Comparison of ENCODE assay signal across 26 cellular contexts in the genomic region with DNA sequence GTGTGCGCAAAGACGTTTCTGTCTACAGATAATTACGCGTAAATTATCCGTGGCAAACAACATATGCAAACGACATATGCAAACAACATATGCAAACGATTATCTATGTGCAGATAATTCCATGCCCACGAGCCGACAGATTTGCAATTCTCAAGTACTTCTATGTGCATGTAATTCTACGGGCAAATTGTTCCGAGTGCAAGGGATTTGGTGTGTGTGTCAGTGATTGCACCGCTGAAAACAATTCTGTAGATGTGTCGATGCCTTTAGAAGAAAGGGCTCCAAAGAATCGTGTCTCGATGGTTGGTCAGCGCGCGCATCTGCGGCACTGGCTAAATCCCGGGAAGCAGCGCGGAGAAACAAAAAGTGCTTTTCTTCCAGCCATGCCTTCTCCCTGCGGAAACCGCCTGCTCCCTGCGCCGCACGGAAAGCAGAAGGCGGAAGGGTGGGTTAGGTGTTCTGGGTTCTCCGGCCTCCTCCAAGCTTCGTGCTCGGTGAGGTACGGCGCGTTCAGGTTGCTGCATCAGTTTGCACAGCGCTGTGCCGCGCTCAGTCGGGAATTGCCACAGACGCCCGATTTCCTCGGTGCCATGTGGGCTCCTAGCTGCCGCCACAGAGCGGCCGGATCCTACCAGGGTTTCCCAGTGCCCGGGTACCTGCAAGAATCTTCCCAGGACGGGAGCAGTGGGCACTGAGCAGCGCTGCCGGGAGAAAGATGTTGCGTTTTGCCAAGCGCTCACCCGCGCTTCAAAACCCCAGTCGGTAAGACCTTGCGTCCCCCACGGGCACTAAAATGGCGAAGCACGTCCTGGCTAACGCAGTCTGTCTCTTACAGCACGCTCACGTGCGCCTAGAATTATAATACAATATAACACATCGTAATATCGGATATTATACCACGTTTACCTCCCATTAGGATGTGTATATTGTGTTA. TPM values are rescaled to one million over a fixed set of nuclear protein-coding genes. Genes with fewer than 3 reads are reported as not detected.
DNase-seq lines count a peak whose midpoint lies in the region; ATAC-seq and TF ChIP-seq lines count a peak whose summit lies in the region.
"Had no signal": no experiment of that assay in that cellular context is flagged by ENCODE, and none has a peak within 500 bp of the region (broad histone marks: within the 10 kb centered on the region; RNA-seq: fewer than 3 reads in every experiment).

No MANE protein-coding gene starts in this region.

- no peak overlapping the region for H2AFZ ChIP-seq in GM23338

- H2BK120ac ChIP-seq in mesendoderm (ENCODE audit: low read depth, low read length): no peak overlapping the region

- no peaks in the 10 kb centered on the region for H3K9me3 Mint-ChIP-seq in activated CD4-positive, alpha-beta T cell treated with anti-CD3 and anti-CD28 coated beads, Interleukin-2, amount 10 ng/mL, durations not matched to agents 24 days and 14 days
- peaks cover 13% of the 10 kb centered on the region; the same call in 2 of the 3 replicates for H3K9me3 Mint-ChIP-seq in GM23338

- H3K27me3 Mint-ChIP-seq in activated CD4-positive, alpha-beta T cell treated with anti-CD3 and anti-CD28 coated beads, Interleukin-2, amount 10 ng/mL, durations not matched to agents 24 days and 14 days: peaks cover 75% of the 10 kb centered on the region
- H3K27me3 Mint-ChIP-seq in GM23338 (ENCODE audit: insufficient read depth, low read depth, poor library complexity): peaks cover 98% of the 10 kb centered on the region

- peaks cover 36% of the 10 kb centered on the region for H3F3A ChIP-seq in GM23338 (replicated peaks; ENCODE audit: low read depth)

- H3K4me3 ChIP-seq in GM23338 (peak overlapping the region; percentile 34), coronary artery (peak overlapping the region; percentile 22), mesendoderm (ENCODE audit: low read length) (no peak overlapping the region)
- H3K4me3 ChIP-seq: A549, body of pancreas, colonic mucosa, GM12878, HAP-1, MG63, prostate gland, upper lobe of right lung had no signal

- no CpG with 5 or more reads among the region's 64 CpGs for WGBS in mesendoderm (ENCODE audit: extremely low coverage, insufficient coverage, low lambda C conversion rate)

- H3K23ac ChIP-seq in mesendoderm (ENCODE audit: low read length): no peak overlapping the region

- H3K27me3 ChIP-seq in GM23338 (ENCODE audit: insufficient read depth) (peaks cover 100% of the 10 kb centered on the region), mesendoderm (ENCODE audit: insufficient read depth, low read length, poor library complexity) (peaks cover 82% of the 10 kb centered on the region)

- H3K36me3 Mint-ChIP-seq in activated CD4-positive, alpha-beta T cell treated with anti-CD3 and anti-CD28 coated beads, Interleukin-2, amount 10 ng/mL, durations not matched to agents 24 days and 14 days (ENCODE audit: low read depth): no peaks in the 10 kb centered on the region
- H3K36me3 Mint-ChIP-seq in GM23338 (ENCODE audit: low read depth): peaks cover 5% of the 10 kb centered on the region
- H3K36me3 Mint-ChIP-seq: activated naive CD4-positive, alpha-beta T cell treated with anti-CD3 and anti-CD28 coated beads, Interleukin-2, amount 50 U/mL, for 24 hours; IgD-negative memory B cell had no signal

- H3K9ac ChIP-seq in mesendoderm (ENCODE audit: low read length): no peak overlapping the region

- no peak overlapping the region for H3K4me3 Mint-ChIP-seq in activated CD4-positive, alpha-beta T cell treated with anti-CD3 and anti-CD28 coated beads, Interleukin-2, amount 10 ng/mL, durations not matched to agents 24 days and 14 days
- H3K4me3 Mint-ChIP-seq in GM23338: peak overlapping the region; percentile 31; the same call in 2 of the 3 replicates
- H3K4me3 Mint-ChIP-seq: activated naive CD4-positive, alpha-beta T cell treated with anti-CD3 and anti-CD28 coated beads, Interleukin-2, amount 50 U/mL, for 24 hours; activated T-cell treated with anti-CD3 and anti-CD28 coated beads, Interleukin-2, amount 50 U/mL, for 4 hours; nephron had no signal

- H3K9me2 ChIP-seq in GM23338 (ENCODE audit: insufficient read depth): no peaks in the 10 kb centered on the region

- H2BK15ac ChIP-seq in mesendoderm (replicated peaks; ENCODE audit: low read depth): no peak overlapping the region

- peak; percentile 46 for ATAC-seq in GM23338
- no peak for ATAC-seq in HG02973 (IDR thresholded peaks at IDR 0.05; ENCODE audit: unreplicated experiment)
- no peak for ATAC-seq in HG03378 (IDR thresholded peaks at IDR 0.05; ENCODE audit: unreplicated experiment)
- ATAC-seq: A549; activated T-cell treated with anti-CD3 and anti-CD28 coated beads, Interleukin-2, amount 50 U/mL, for 4 hours; body of pancreas; GM12878; upper lobe of right lung had no signal

- H3K79me1 ChIP-seq in mesendoderm (ENCODE audit: low read length): no peaks in the 10 kb centered on the region

- H2AK5ac ChIP-seq in mesendoderm (ENCODE audit: low read length): no peak overlapping the region

- H3K79me2 ChIP-seq in GM23338 (replicated peaks; ENCODE audit: insufficient read depth) (no peaks in the 10 kb centered on the region), mesendoderm (ENCODE audit: control insufficient read depth, insufficient read depth, low read length) (no peaks in the 10 kb centered on the region)

- no peak overlapping the region for H2BK5ac ChIP-seq in mesendoderm (ENCODE audit: low read length)

- H4K8ac ChIP-seq in mesendoderm (ENCODE audit: low read depth, low read length): no peak overlapping the region

- H3K4me1 Mint-ChIP-seq in activated CD4-positive, alpha-beta T cell treated with anti-CD3 and anti-CD28 coated beads, Interleukin-2, amount 10 ng/mL, durations not matched to agents 24 days and 14 days: peaks cover 1% of the 10 kb centered on the region
- H3K4me1 Mint-ChIP-seq in GM23338: peaks cover 42% of the 10 kb centered on the region
- H3K4me1 Mint-ChIP-seq: activated naive CD4-positive, alpha-beta T cell treated with anti-CD3 and anti-CD28 coated beads, Interleukin-2, amount 50 U/mL, for 24 hours; nephron had no signal

- H3K36me3 ChIP-seq in GM23338 (ENCODE audit: insufficient read depth): no peaks in the 10 kb centered on the region; the same call in 1 of the 2 replicates
- H3K36me3 ChIP-seq in mesendoderm (ENCODE audit: control insufficient read depth, insufficient read depth, low read length): no peaks in the 10 kb centered on the region
- H3K36me3 ChIP-seq: colonic mucosa, HAP-1, MG63, prostate gland, upper lobe of right lung had no signal

- no peak overlapping the region for H3K56ac ChIP-seq in mesendoderm (ENCODE audit: low read length)

- no peak overlapping the region for H3K18ac ChIP-seq in mesendoderm (ENCODE audit: low read length)

- H3K27ac ChIP-seq in GM23338 (ENCODE audit: low read depth): no peak overlapping the region
- H3K27ac ChIP-seq in coronary artery: no peak overlapping the region
- no peak overlapping the region for H3K27ac ChIP-seq in mesendoderm (ENCODE audit: low read depth, low read length)
- H3K27ac ChIP-seq: A549, body of pancreas, C4-2B, colonic mucosa, HL-60, prostate gland, upper lobe of right lung had no signal

- peaks cover 54% of the 10 kb centered on the region for H4K20me1 ChIP-seq in GM23338 (replicated peaks; ENCODE audit: insufficient read depth)

- TF ChIP-seq CTCF in GM23338 (conservative IDR thresholded peaks at IDR 0.05; ENCODE audit: low read depth in 2 of 2): no peak
- no peak for TF ChIP-seq CTCF in coronary artery (IDR thresholded peaks at IDR 0.05)

- peak overlapping the region; percentile 67 for H3K4me2 ChIP-seq in GM23338
- H3K4me2 ChIP-seq in mesendoderm (ENCODE audit: low read length): no peak overlapping the region
- H3K4me2 ChIP-seq: A549 had no signal

- DNase-seq in activated CD4-positive, alpha-beta T cell treated with anti-CD3 and anti-CD28 coated beads, Interleukin-2, amount 10 ng/mL, durations not matched to agents 24 days and 14 days: no peak
- DNase-seq in activated CD4-positive, alpha-beta T cell treated with anti-CD3 and anti-CD28 coated beads, Interleukin-2, amount 50 U/mL, for 1 hour: no peak
- DNase-seq in GM23338 (ENCODE audit: low spot score) (peak; percentile 72), coronary artery (ENCODE audit: low spot score) (no peak), mesendoderm (peak; percentile 48)
- DNase-seq in activated CD8-positive, alpha-beta memory T cell treated with anti-CD3 and anti-CD28 coated beads, Interleukin-2, amount 50 U/mL, for 4 hours: no peak
- DNase-seq: activated T-cell treated with anti-CD3 and anti-CD28 coated beads, Interleukin-2, amount 50 U/mL, for 4 hours; body of pancreas; colonic mucosa; left cardiac atrium; MG63; NCI-H226; small intestine; stimulated activated CD4-positive, alpha-beta T cell treated with anti-CD3 and anti-CD28 coated beads, Interleukin-4, amount 100 ng/mL, for 4 hours; upper lobe of right lung had no signal

- H3K4me1 ChIP-seq in GM23338 (ENCODE audit: insufficient read depth): peaks cover 43% of the 10 kb centered on the region
- no peaks in the 10 kb centered on the region for H3K4me1 ChIP-seq in mesendoderm (ENCODE audit: control insufficient read depth, low read depth, low read length)
- H3K4me1 ChIP-seq: A549, body of pancreas, colonic mucosa, prostate gland, upper lobe of right lung had no signal

- no peak overlapping the region for H4K5ac ChIP-seq in mesendoderm (ENCODE audit: low read length)

- intact Hi-C loops in activated CD4-positive, alpha-beta T cell treated with anti-CD3 and anti-CD28 coated beads, Interleukin-2, amount 10 ng/mL, durations not matched to agents 24 days and 14 days (cut with micrococcal nuclease): loop anchor here (2.0 to 5.0 kb wide), 2 partner anchors 36 to 242 kb away; a partner anchor contains a TSS

- no peak overlapping the region for H3K4ac ChIP-seq in mesendoderm (ENCODE audit: low read depth, low read length)

- peak overlapping the region; percentile 25 for H3K27ac Mint-ChIP-seq in activated CD4-positive, alpha-beta T cell treated with anti-CD3 and anti-CD28 coated beads, Interleukin-2, amount 10 ng/mL, durations not matched to agents 24 days and 14 days
- H3K27ac Mint-ChIP-seq in GM23338: no peak overlapping the region
- H3K27ac Mint-ChIP-seq: activated naive CD4-positive, alpha-beta T cell treated with anti-CD3 and anti-CD28 coated beads, Interleukin-2, amount 50 U/mL, for 24 hours; nephron had no signal

TF ChIP-seq in GM23338, 12 proteins besides CTCF, POLR2A, EP300 and RAD21:
- no peak for TF ChIP-seq STAT1 (IDR thresholded peaks at IDR 0.05; ENCODE audit: unreplicated experiment)
- peak; percentile 71 for TF ChIP-seq EZH2phosphoT487 (IDR thresholded peaks at IDR 0.05; ENCODE audit: unreplicated experiment)
- peak; percentile 89 for TF ChIP-seq EZH2 (IDR thresholded peaks at IDR 0.05; ENCODE audit: low read depth, unreplicated experiment)

RNA-seq across cellular contexts. Expression of a gene that starts 34.8 kb away (rescaled TPM):
- not detected in 2 replicates for total RNA-seq in activated CD4-positive, alpha-beta T cell treated with anti-CD3 and anti-CD28 coated beads, Interleukin-2, amount 10 ng/mL, durations not matched to agents 24 days and 14 days
- total RNA-seq in GM23338 (2014; rRNA removed; shearing (Covaris generic)): 0.21 TPM in 1 of 2 replicates, not detected in the other
- polyA plus RNA-seq in GM23338 (2016; fragmentation: Nextera tagmentation; extraction: Ambion mirVana): not detected in 2 replicates
- polyA plus RNA-seq in mesendoderm (2013, experiment 1 of 2): 0.10 TPM
- 0.13 TPM for polyA plus RNA-seq in mesendoderm (2013, experiment 2 of 2)
- total RNA-seq: activated T-cell treated with anti-CD3 and anti-CD28 coated beads, Interleukin-2, amount 50 U/mL, for 4 hours; body of pancreas; colonic mucosa; GM12878 had no signal
- polyA plus RNA-seq: A549, IgD-negative memory B cell, small intestine had no signal

Comparison
In these comparisons a context has a peak if more than half of its experiments do, and no peak if none do; other contexts are left out.
1. DNase-seq: peak in GM23338 (single experiment) and mesendoderm (single experiment); none in activated CD4-positive, alpha-beta T cell treated with anti-CD3 and anti-CD28 coated beads, Interleukin-2, amount 10 ng/mL, durations not matched to agents 24 days and 14 days (single experiment), activated CD4-positive, alpha-beta T cell treated with anti-CD3 and anti-CD28 coated beads, Interleukin-2, amount 50 U/mL, for 1 hour (single experiment), coronary artery (single experiment) and activated CD8-positive, alpha-beta memory T cell treated with anti-CD3 and anti-CD28 coated beads, Interleukin-2, amount 50 U/mL, for 4 hours (single experiment).